In genomic region chr3:192169332-192169915, GRCh38 we compare ENCODE assay signal across 1 cellular context.
TF ChIP-seq lines count a peak whose summit lies in the region.

No MANE protein-coding gene starts in this region.

TF ChIP-seq in H1, 55 proteins besides CTCF, POLR2A, EP300 and RAD21 (continued from another document):
- TF ChIP-seq EZH2 (IDR thresholded peaks at IDR 0.05; ENCODE audit: low read depth, low read length, severe bottlenecking), result no peak
- no peak for TF ChIP-seq RBBP5 (IDR thresholded peaks at IDR 0.05; ENCODE audit: borderline replicate concordance, low read depth, low read length)
- TF ChIP-seq RXRA (IDR thresholded peaks at IDR 0.05; ENCODE audit: insufficient read depth, low read depth, low read length), result no peak
- TF ChIP-seq JUN (IDR thresholded peaks at IDR 0.05; ENCODE audit: low read depth, low read length), result no peak
- TF ChIP-seq CEBPB (IDR thresholded peaks at IDR 0.05; ENCODE audit: low read depth, low read length), result no peak
- TF ChIP-seq, protein P1, sequence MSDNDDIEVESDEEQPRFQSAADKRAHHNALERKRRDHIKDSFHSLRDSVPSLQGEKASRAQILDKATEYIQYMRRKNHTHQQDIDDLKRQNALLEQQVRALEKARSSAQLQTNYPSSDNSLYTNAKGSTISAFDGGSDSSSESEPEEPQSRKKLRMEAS (IDR thresholded peaks at IDR 0.05), result no peak
- no peak for TF ChIP-seq POU5F1 (IDR thresholded peaks at IDR 0.05; ENCODE audit: low read depth, low read length)
- no peak for TF ChIP-seq SUZ12 (IDR thresholded peaks at IDR 0.05; ENCODE audit: low read length)
- TF ChIP-seq RFX5 (IDR thresholded peaks at IDR 0.05; ENCODE audit: borderline replicate concordance, low read depth, low read length), result no peak
- TF ChIP-seq TBP (IDR thresholded peaks at IDR 0.05; ENCODE audit: low read depth, low read length), result no peak
- no peak for TF ChIP-seq JUND (IDR thresholded peaks at IDR 0.05; ENCODE audit: low read length)
